Comparison of ENCODE assay signal across 2 cellular contexts in genomic region chr7:116527521-116527920, GRCh38.
TF ChIP-seq lines count a peak whose summit lies in the region.

No MANE protein-coding gene starts in this region.

TF ChIP-seq in PFSK-1, 5 proteins besides CTCF, POLR2A, EP300 and RAD21 (continued from another document):
- TF ChIP-seq FOXP2 (optimal IDR thresholded peaks at IDR 0.05; ENCODE audit: borderline replicate concordance, extremely low read depth, extremely low read length, insufficient read depth) (no peak), REST (IDR thresholded peaks at IDR 0.05; ENCODE audit: insufficient read depth in 1 of 2, low read depth in 2 of 2, low read length in 2 of 2) (no peak)

TF ChIP-seq in endothelial cell of umbilical vein, 7 proteins besides CTCF, POLR2A, EP300 and RAD21 (continued from another document):
- TF ChIP-seq MAX (IDR thresholded peaks at IDR 0.05; ENCODE audit: insufficient read depth, insufficient read length) (no peak), MYC (IDR thresholded peaks at IDR 0.05; ENCODE audit: low read depth, low read length) (no peak), GATA2 (IDR thresholded peaks at IDR 0.05; ENCODE audit: insufficient read depth, insufficient read length, low read depth, low read length) (no peak)
